Comparison of ENCODE assay signal across 1 cellular context in genomic region chr16:27405546-27406451, GRCh38.
TF ChIP-seq lines count a peak whose summit lies in the region.

No MANE protein-coding gene starts in this region.

TF ChIP-seq in GM12878, 131 proteins besides CTCF, POLR2A, EP300 and RAD21 (continued from another document):
- TF ChIP-seq E2F8 (IDR thresholded peaks at IDR 0.05; ENCODE audit: low read depth, partially characterized antibody), result no peak
- no peak for TF ChIP-seq FOXK2 (IDR thresholded peaks at IDR 0.05)
- TF ChIP-seq BHLHE40 (IDR thresholded peaks at IDR 0.05; ENCODE audit: borderline replicate concordance in 1 of 2, low read depth in 2 of 2, low read length in 1 of 2), result peak in 1 of 2 experiments; percentile 66; a peak in 3 of 4 replicates
- TF ChIP-seq HDGF (IDR thresholded peaks at IDR 0.05), result no peak; the same call in 1 of the 2 replicates
TF ChIP-seq in GM12878: peak in this region for 48.
